20 cellular contexts compared by ENCODE assay signal in genomic region chr5:143080407-143080806, GRCh38.
"Had no signal": no experiment of that assay in that cellular context is flagged by ENCODE, and none has a peak within 500 bp of the region (broad histone marks: within the 10 kb centered on the region; RNA-seq: fewer than 3 reads in every experiment).

No MANE protein-coding gene starts in this region.

- FAIRE-seq: bronchial epithelial cell, K562 had no signal

- H3K36me3 Mint-ChIP-seq: activated CD8-positive, alpha-beta memory T cell treated with anti-CD3 and anti-CD28 coated beads, Interleukin-2, amount 10 ng/mL, durations not matched to agents 7 days and 5 days had no signal

- H3K9me3 ChIP-seq: ascending aorta, body of pancreas, Peyer's patch had no signal

- H3K4me1 Mint-ChIP-seq: activated CD8-positive, alpha-beta memory T cell treated with anti-CD3 and anti-CD28 coated beads, Interleukin-2, amount 10 ng/mL, durations not matched to agents 7 days and 5 days had no signal

- H3K9me3 Mint-ChIP-seq: T-helper 1 cell treated with Interleukin-12 subunit alpha and Interleukin-12 subunit beta and Interleukin-4 antibody, amounts not matched to agents 30 μg/mL and 1 μg/mL, for 36 hours had no signal

- DNase-seq: activated CD4-positive, alpha-beta T cell treated with anti-CD3 and anti-CD28 coated beads for 4 hours; activated CD4-positive, alpha-beta T cell treated with anti-CD3 and anti-CD28 coated beads, Interleukin-2, amount 50 U/mL, for 48 hours; activated CD8-positive, alpha-beta memory T cell treated with anti-CD3 and anti-CD28 coated beads, Interleukin-2, amount 10 ng/mL, durations not matched to agents 7 days and 5 days; activated naive CD4-positive, alpha-beta T cell treated with anti-CD3 and anti-CD28 coated beads, Interleukin-2, amount 50 U/mL, for 16 hours; amniotic stem cell; body of pancreas; Karpas-422; MM.1S; NCI-H1105; NCI-H1436; NCI-H187; NCI-H2081; NCI-H510A treated with DMSO at 0.1 percent for 48 hours; Peyer's patch; SHP77 had no signal

- H3K4me3 Mint-ChIP-seq: activated CD8-positive, alpha-beta memory T cell treated with anti-CD3 and anti-CD28 coated beads, Interleukin-2, amount 10 ng/mL, durations not matched to agents 7 days and 5 days; T-helper 1 cell treated with Interleukin-12 subunit alpha and Interleukin-12 subunit beta and Interleukin-4 antibody, amounts not matched to agents 30 μg/mL and 1 μg/mL, for 36 hours had no signal

- H3K27me3 ChIP-seq: ascending aorta, body of pancreas, Peyer's patch had no signal

- H3K27ac Mint-ChIP-seq: activated CD8-positive, alpha-beta memory T cell treated with anti-CD3 and anti-CD28 coated beads, Interleukin-2, amount 10 ng/mL, durations not matched to agents 7 days and 5 days; T-helper 1 cell treated with Interleukin-12 subunit alpha and Interleukin-12 subunit beta and Interleukin-4 antibody, amounts not matched to agents 30 μg/mL and 1 μg/mL, for 36 hours had no signal

- ATAC-seq: activated CD4-positive, CD25-positive, alpha-beta regulatory T cell treated with anti-CD3 and anti-CD28 coated beads, Interleukin-2, amount 50 U/mL, for 24 hours; activated CD8-positive, alpha-beta memory T cell treated with anti-CD3 and anti-CD28 coated beads, Interleukin-2, amount 10 ng/mL, durations not matched to agents 7 days and 5 days; body of pancreas; K562 had no signal

- H3K4me1 ChIP-seq: ascending aorta, body of pancreas had no signal

- H3K27ac ChIP-seq: ascending aorta, body of pancreas, Peyer's patch had no signal

- H3K4me3 ChIP-seq: ascending aorta, body of pancreas, K562, Peyer's patch had no signal

- H3K27me3 Mint-ChIP-seq: activated CD8-positive, alpha-beta memory T cell treated with anti-CD3 and anti-CD28 coated beads, Interleukin-2, amount 10 ng/mL, durations not matched to agents 7 days and 5 days had no signal

- H3K36me3 ChIP-seq: Peyer's patch had no signal
